Comparison of ENCODE assay signal across 9 cellular contexts in the genomic region with DNA sequence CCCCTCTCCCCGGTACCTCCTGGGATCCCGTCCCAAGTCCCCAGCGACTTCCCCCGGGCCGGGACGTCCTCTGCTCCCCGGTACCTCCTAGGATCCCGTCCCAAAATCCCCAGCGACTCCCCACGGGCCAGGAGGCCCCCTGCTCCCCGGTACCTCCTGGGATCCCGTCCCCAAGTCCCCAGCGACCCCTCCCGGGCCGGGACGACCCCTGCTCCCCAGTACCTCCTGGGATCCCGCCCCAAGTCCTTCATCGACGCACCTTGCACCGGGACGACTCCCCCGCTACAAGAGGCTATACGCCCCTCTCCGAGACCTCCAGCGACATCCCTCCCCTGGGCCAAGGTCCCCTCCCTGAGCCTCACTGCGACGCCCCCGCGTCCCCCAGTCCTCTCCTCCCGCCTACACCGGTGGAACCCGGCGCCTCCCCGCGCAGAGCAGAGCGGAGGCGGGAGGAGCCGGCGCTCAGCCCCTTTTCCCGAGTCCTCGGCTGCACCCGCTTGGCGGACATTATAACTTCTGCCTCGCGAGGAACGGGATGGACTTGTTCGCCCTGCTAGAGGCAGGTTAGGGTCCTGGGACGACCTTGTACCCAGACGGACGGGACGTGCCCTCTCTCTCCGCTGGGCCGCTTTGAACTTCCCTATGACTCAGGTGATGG. TPM values are rescaled to one million over a fixed set of nuclear protein-coding genes. Genes with fewer than 3 reads are reported as not detected.
DNase-seq lines count a peak whose midpoint lies in the region; ATAC-seq and TF ChIP-seq lines count a peak whose summit lies in the region.
"Had no signal": no experiment of that assay in that cellular context is flagged by ENCODE, and none has a peak within 500 bp of the region (broad histone marks: within the 10 kb centered on the region; RNA-seq: fewer than 3 reads in every experiment).

No MANE protein-coding gene starts in this region.

- no peak overlapping the region for H3K27ac ChIP-seq in SJSA1
- no peak overlapping the region for H3K27ac ChIP-seq in ectodermal cell (ENCODE audit: insufficient read depth, low read depth, low read length, poor library complexity, severe bottlenecking)

- TF ChIP-seq CTCF in mesothelial cell of epicardium (IDR thresholded peaks at IDR 0.05; ENCODE audit: unreplicated experiment) (no peak), type B pancreatic cell (conservative IDR thresholded peaks at IDR 0.05) (no peak)

- H3K27me3 Mint-ChIP-seq in mesothelial cell of epicardium (ENCODE audit: low read depth) (peaks cover 10% of the 10 kb centered on the region), type B pancreatic cell (peaks cover 11% of the 10 kb centered on the region)

- 2% methylated on average over 53 of the region's 53 CpGs for WGBS in ectodermal cell, 2 experiments

- peak overlapping the region; percentile 66 for H3K4me3 ChIP-seq in SJSA1
- H3K4me3 ChIP-seq in ectodermal cell (ENCODE audit: insufficient read depth, low read depth, low read length): peak overlapping the region; percentile 46

- peak overlapping the region; percentile 84 for H3K4me3 Mint-ChIP-seq in mesothelial cell of epicardium
- peak overlapping the region; percentile 87 for H3K4me3 Mint-ChIP-seq in type B pancreatic cell

- H3K27me3 ChIP-seq in SJSA1 (replicated peaks): no peaks in the 10 kb centered on the region
- H3K27me3 ChIP-seq in ectodermal cell (ENCODE audit: control insufficient read depth, insufficient read depth, low read length, poor library complexity, severe bottlenecking): peaks cover 60% of the 10 kb centered on the region

- H3K36me3 Mint-ChIP-seq in mesothelial cell of epicardium: no peaks in the 10 kb centered on the region
- no peaks in the 10 kb centered on the region for H3K36me3 Mint-ChIP-seq in type B pancreatic cell

- H3K36me3 ChIP-seq in SJSA1 (peaks cover 5% of the 10 kb centered on the region; the same call in 1 of the 2 replicates), ectodermal cell (ENCODE audit: control insufficient read depth, insufficient read depth, low read length) (no peaks in the 10 kb centered on the region)

- ATAC-seq in GM18873 (IDR thresholded peaks at IDR 0.05; ENCODE audit: low FRiP score, unreplicated experiment) (no peak), HG03442 (IDR thresholded peaks at IDR 0.05; ENCODE audit: unreplicated experiment) (no peak)

- H3K4me1 ChIP-seq in SJSA1 (replicated peaks) (peaks cover 18% of the 10 kb centered on the region), ectodermal cell (ENCODE audit: control insufficient read depth, insufficient read depth, low read length) (peaks cover 3% of the 10 kb centered on the region)

- H3K4me1 Mint-ChIP-seq in mesothelial cell of epicardium (peaks cover 32% of the 10 kb centered on the region), type B pancreatic cell (ENCODE audit: unreplicated experiment) (peaks cover 33% of the 10 kb centered on the region)

- no peak overlapping the region for H3K27ac Mint-ChIP-seq in mesothelial cell of epicardium
- peak overlapping the region; percentile 75 for H3K27ac Mint-ChIP-seq in type B pancreatic cell

- peak; percentile 21 for DNase-seq in EL
- no peak for DNase-seq in SJSA1 (ENCODE audit: low read depth in 1 of 2, low spot score in 2 of 2)
- DNase-seq in mesothelial cell of epicardium (ENCODE audit: low spot score in 2 of 2, unreplicated experiment in 2 of 2): peak; percentile 40 to 71
- peak; percentile 77 for DNase-seq in type B pancreatic cell (ENCODE audit: extremely low spot score, unreplicated experiment)
- DNase-seq in SHP77 (lab: John Stamatoyannopoulos, UW): no peak

- no peaks in the 10 kb centered on the region for H3K9me3 ChIP-seq in SJSA1 (replicated peaks)
- H3K9me3 ChIP-seq in ectodermal cell (ENCODE audit: control insufficient read depth, low read length): no peaks in the 10 kb centered on the region

- H3K9me3 Mint-ChIP-seq in mesothelial cell of epicardium: no peaks in the 10 kb centered on the region
- no peaks in the 10 kb centered on the region for H3K9me3 Mint-ChIP-seq in type B pancreatic cell

RNA-seq across cellular contexts. Expression of gene KREMEN1, which starts 0.9 kb away (rescaled TPM):
- total RNA-seq in SJSA1 (2014; rRNA removed; shearing (Covaris generic)): 5.9 and 10.1 TPM in 2 replicates
- polyA plus RNA-seq in ectodermal cell (2013, experiment 1 of 4): 3.8 TPM
- 3.3 TPM for polyA plus RNA-seq in ectodermal cell (2013, experiment 2 of 4)
- polyA plus RNA-seq in ectodermal cell (2013, experiment 3 of 4): 3.7 TPM
- 5.6 TPM for polyA plus RNA-seq in ectodermal cell (2013, experiment 4 of 4)
- 24.4 to 30.9 TPM (median 28.5 TPM) in 3 replicates for total RNA-seq in mesothelial cell of epicardium
- total RNA-seq in type B pancreatic cell (ENCODE audit: low replicate concordance): 26.2 and 29.1 TPM in 2 replicates

RNA-seq across cellular contexts. Expression of gene C22orf31, which starts 12.1 kb away (rescaled TPM):
- not detected in 2 replicates for total RNA-seq in SJSA1 (2014; rRNA removed; shearing (Covaris generic))
- polyA plus RNA-seq in ectodermal cell (2013, experiment 1 of 4): not detected
- not detected for polyA plus RNA-seq in ectodermal cell (2013, experiment 2 of 4)
- not detected for polyA plus RNA-seq in ectodermal cell (2013, experiment 3 of 4)
- polyA plus RNA-seq in ectodermal cell (2013, experiment 4 of 4): not detected
- total RNA-seq in mesothelial cell of epicardium (0.44 to 0.45 TPM in 2 of 3 replicates, not detected in the other), type B pancreatic cell (ENCODE audit: low replicate concordance) (0.63 TPM in 1 of 2 replicates, not detected in the other)
- total RNA-seq: LHCN-M2 had no signal

Comparison
In these comparisons a context has a peak if more than half of its experiments do, and no peak if none do; other contexts are left out.
1. DNase-seq: peak in EL (single experiment), mesothelial cell of epicardium (2 of 2) and type B pancreatic cell (single experiment); none in SJSA1 (0 of 2) and SHP77 (0 of 2).